10 cellular contexts compared by ENCODE assay signal in genomic region chr2:47339745-47340541, GRCh38.
DNase-seq lines count a peak whose midpoint lies in the region; ATAC-seq and TF ChIP-seq lines count a peak whose summit lies in the region.
"Had no signal": no experiment of that assay in that cellular context is flagged by ENCODE, and none has a peak within 500 bp of the region (broad histone marks: within the 10 kb centered on the region; RNA-seq: fewer than 3 reads in every experiment).

No MANE protein-coding gene starts in this region.

- H3K9me3 ChIP-seq in duodenal mucosa (ENCODE audit: control insufficient read depth in 1 of 2, low read length in 2 of 2) = no peaks in the 10 kb centered on the region
- H3K9me3 ChIP-seq: SJSA1 had no signal

- DNase-seq in NCI-H146 treated with DMSO at 0.1 percent for 48 hours (lab: John Stamatoyannopoulos, UW; ENCODE audit: unreplicated experiment) (peak; percentile 5), NCI-H146 (lab: John Stamatoyannopoulos, UW) (no peak), NCI-H2196 treated with DMSO at 0.1 percent for 48 hours (lab: John Stamatoyannopoulos, UW; ENCODE audit: unreplicated experiment) (peak; percentile 47), skeletal muscle cell (ENCODE audit: low read depth) (peak; percentile 46), HK-2 (ENCODE audit: unreplicated experiment) (no peak), GM10248 (ENCODE audit: extremely low spot score) (no peak)

- H3K27me3 ChIP-seq in duodenal mucosa (ENCODE audit: control insufficient read depth in 1 of 2, insufficient read depth in 2 of 2, low read length in 2 of 2) = no peaks in the 10 kb centered on the region
- H3K27me3 ChIP-seq: SJSA1 had no signal

- CTCF ChIA-PET in GM10248 (lab: Yijun Ruan, JAX) = interaction anchor here (0.9 to 8.8 kb wide), 3 partner anchors 16 to 48 kb away, joined by 3 to 106 read pairs (median 12); no protein-coding TSS in a partner anchor

- no peak for ATAC-seq in HG02870 (IDR thresholded peaks at IDR 0.05; ENCODE audit: unreplicated experiment)
- ATAC-seq: left lobe of liver had no signal

- H3K4me1 ChIP-seq in duodenal mucosa (ENCODE audit: control insufficient read depth in 1 of 2, insufficient read depth in 2 of 2, low read length in 2 of 2) = peaks cover 37 to 44% of the 10 kb centered on the region in 2 donors

- peak overlapping the region in 1 of 2 donors; percentile 10 for H3K9ac ChIP-seq in duodenal mucosa (ENCODE audit: low read depth in 1 of 2, low read length in 2 of 2)

- no peak for TF ChIP-seq CTCF in GM10248 (IDR thresholded peaks at IDR 0.05; ENCODE audit: control extremely low read depth, extremely low read depth, low read depth, missing control alignments)

- H3K4me3 ChIP-seq in duodenal mucosa (ENCODE audit: low read depth in 1 of 2, low read length in 2 of 2) (no peak overlapping the region), skeletal muscle cell (ENCODE audit: low read depth, low read length) (no peak overlapping the region)
- H3K4me3 ChIP-seq: SJSA1 had no signal

- no peaks in the 10 kb centered on the region for H3K36me3 ChIP-seq in duodenal mucosa (ENCODE audit: control insufficient read depth in 1 of 2, insufficient read depth in 2 of 2, low read length in 2 of 2)
- H3K36me3 ChIP-seq: SJSA1 had no signal

- peak overlapping the region; percentile 28 for H3K27ac ChIP-seq in duodenal mucosa (ENCODE audit: low read depth, low read length)
- H3K27ac ChIP-seq: SJSA1 had no signal

- POLR2A ChIA-PET in GM10248 (lab: Yijun Ruan, JAX) = no interaction called here

Comparison
In these comparisons a context has a peak if more than half of its experiments do, and no peak if none do; other contexts are left out.
1. DNase-seq: peak in NCI-H146 treated with DMSO at 0.1 percent for 48 hours (single experiment), NCI-H2196 treated with DMSO at 0.1 percent for 48 hours (single experiment) and skeletal muscle cell (single experiment); none in NCI-H146 (single experiment), HK-2 (single experiment) and GM10248 (single experiment).